1 cellular context compared by ENCODE assay signal in genomic region chr2:2253139-2254016, GRCh38.
TF ChIP-seq lines count a peak whose summit lies in the region.

No MANE protein-coding gene starts in this region.

TF ChIP-seq in K562, 482 proteins besides CTCF, POLR2A, EP300 and RAD21 (continued from another document and continues in another):
- TF ChIP-seq, protein P1, sequence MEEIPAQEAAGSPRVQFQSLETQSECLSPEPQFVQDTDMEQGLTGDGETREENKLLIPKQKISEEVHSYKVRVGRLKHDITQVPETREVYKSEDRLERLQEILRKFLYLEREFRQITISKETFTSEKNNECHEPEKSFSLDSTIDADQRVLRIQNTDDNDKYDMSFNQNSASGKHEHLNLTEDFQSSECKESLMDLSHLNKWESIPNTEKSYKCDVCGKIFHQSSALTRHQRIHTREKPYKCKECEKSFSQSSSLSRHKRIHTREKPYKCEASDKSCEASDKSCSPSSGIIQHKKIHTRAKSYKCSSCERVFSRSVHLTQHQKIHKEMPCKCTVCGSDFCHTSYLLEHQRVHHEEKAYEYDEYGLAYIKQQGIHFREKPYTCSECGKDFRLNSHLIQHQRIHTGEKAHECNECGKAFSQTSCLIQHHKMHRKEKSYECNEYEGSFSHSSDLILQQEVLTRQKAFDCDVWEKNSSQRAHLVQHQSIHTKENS (CRISPR knock-in tag; IDR thresholded peaks at IDR 0.05): no peak
- TF ChIP-seq CC2D1A (IDR thresholded peaks at IDR 0.05): no peak
- TF ChIP-seq NFXL1 (CRISPR knock-in tag; IDR thresholded peaks at IDR 0.05): no peak
- no peak for TF ChIP-seq TCF7 (IDR thresholded peaks at IDR 0.05; ENCODE audit: borderline replicate concordance)
- TF ChIP-seq E2F8 (IDR thresholded peaks at IDR 0.05; ENCODE audit: low read depth, partially characterized antibody): no peak
- TF ChIP-seq ZBTB17 (CRISPR knock-in tag; IDR thresholded peaks at IDR 0.05): no peak
- no peak for TF ChIP-seq ZBTB8A (IDR thresholded peaks at IDR 0.05; ENCODE audit: partially characterized antibody)
- TF ChIP-seq GABPA (tag; conservative IDR thresholded peaks at IDR 0.05; ENCODE audit: low read depth): peak; percentile 80
- TF ChIP-seq ZBTB43 (CRISPR knock-in tag; IDR thresholded peaks at IDR 0.05): no peak
- no peak for TF ChIP-seq MTF1 (CRISPR knock-in tag; IDR thresholded peaks at IDR 0.05; ENCODE audit: borderline replicate concordance)
- TF ChIP-seq ZNF449 (CRISPR knock-in tag; IDR thresholded peaks at IDR 0.05): no peak
- no peak for TF ChIP-seq HLTF (IDR thresholded peaks at IDR 0.05)
- TF ChIP-seq MBD2 (IDR thresholded peaks at IDR 0.05; ENCODE audit: borderline replicate concordance, low read depth): no peak
- TF ChIP-seq ZKSCAN1 (IDR thresholded peaks at IDR 0.05; ENCODE audit: low read depth, low read length): no peak
- TF ChIP-seq ELF1 (tag; IDR thresholded peaks at IDR 0.05): peak; percentile 87
- no peak for TF ChIP-seq XRCC4 (IDR thresholded peaks at IDR 0.05; ENCODE audit: extremely low read depth, insufficient read depth, insufficient read length)
- TF ChIP-seq ATF2 (CRISPR knock-in tag; IDR thresholded peaks at IDR 0.05): no peak
- TF ChIP-seq ARHGAP35 (IDR thresholded peaks at IDR 0.05; ENCODE audit: partially characterized antibody): no peak
- no peak for TF ChIP-seq FOXK2 (conservative IDR thresholded peaks at IDR 0.05 in 1 of 2, IDR thresholded peaks at IDR 0.05 in 1 of 2; ENCODE audit: low read depth in 2 of 2)
- TF ChIP-seq PHF21A (IDR thresholded peaks at IDR 0.05; ENCODE audit: borderline replicate concordance, low read depth): no peak
- TF ChIP-seq ZNF124 (CRISPR knock-in tag; IDR thresholded peaks at IDR 0.05): no peak
- peak; percentile 52; the same call in 1 of the 2 replicates for TF ChIP-seq EHMT2 (IDR thresholded peaks at IDR 0.05)
- TF ChIP-seq ZNF12 (CRISPR knock-in tag; IDR thresholded peaks at IDR 0.05): no peak
- TF ChIP-seq ZNF41 (CRISPR knock-in tag; conservative IDR thresholded peaks at IDR 0.05): no peak
- no peak for TF ChIP-seq ILK (tag; IDR thresholded peaks at IDR 0.05; ENCODE audit: borderline replicate concordance, low read depth)
- TF ChIP-seq SNIP1 (IDR thresholded peaks at IDR 0.05; ENCODE audit: low read depth): no peak
- TF ChIP-seq MAZ (CRISPR knock-in tag; conservative IDR thresholded peaks at IDR 0.05 in 1 of 2, IDR thresholded peaks at IDR 0.05 in 1 of 2): no peak
- TF ChIP-seq NFRKB (IDR thresholded peaks at IDR 0.05; ENCODE audit: low read depth): no peak
- no peak for TF ChIP-seq HDAC2 (IDR thresholded peaks at IDR 0.05)
- no peak for TF ChIP-seq ELF4 (CRISPR knock-in tag; IDR thresholded peaks at IDR 0.05)
- no peak for TF ChIP-seq SMAD2 (IDR thresholded peaks at IDR 0.05; ENCODE audit: low read depth, low read length)
- TF ChIP-seq, protein P2, sequence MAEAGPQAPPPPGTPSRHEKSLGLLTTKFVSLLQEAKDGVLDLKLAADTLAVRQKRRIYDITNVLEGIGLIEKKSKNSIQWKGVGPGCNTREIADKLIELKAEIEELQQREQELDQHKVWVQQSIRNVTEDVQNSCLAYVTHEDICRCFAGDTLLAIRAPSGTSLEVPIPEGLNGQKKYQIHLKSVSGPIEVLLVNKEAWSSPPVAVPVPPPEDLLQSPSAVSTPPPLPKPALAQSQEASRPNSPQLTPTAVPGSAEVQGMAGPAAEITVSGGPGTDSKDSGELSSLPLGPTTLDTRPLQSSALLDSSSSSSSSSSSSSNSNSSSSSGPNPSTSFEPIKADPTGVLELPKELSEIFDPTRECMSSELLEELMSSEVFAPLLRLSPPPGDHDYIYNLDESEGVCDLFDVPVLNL (CRISPR knock-in tag; IDR thresholded peaks at IDR 0.05; ENCODE audit: low read depth): no peak
- no peak for TF ChIP-seq SRSF7 (optimal IDR thresholded peaks at IDR 0.05; ENCODE audit: low read depth, low read length)
- 0 out of 2 replicates have a peak, but pooled peaks have one; percentile 19 for TF ChIP-seq MAFG (tag; conservative IDR thresholded peaks at IDR 0.05)
- no peak for TF ChIP-seq ADNP (tag; IDR thresholded peaks at IDR 0.05)
- no peak for TF ChIP-seq SMARCA5 (IDR thresholded peaks at IDR 0.05)
- TF ChIP-seq ZNF79 (CRISPR knock-in tag; IDR thresholded peaks at IDR 0.05; ENCODE audit: low read depth): no peak
- TF ChIP-seq, protein P3, sequence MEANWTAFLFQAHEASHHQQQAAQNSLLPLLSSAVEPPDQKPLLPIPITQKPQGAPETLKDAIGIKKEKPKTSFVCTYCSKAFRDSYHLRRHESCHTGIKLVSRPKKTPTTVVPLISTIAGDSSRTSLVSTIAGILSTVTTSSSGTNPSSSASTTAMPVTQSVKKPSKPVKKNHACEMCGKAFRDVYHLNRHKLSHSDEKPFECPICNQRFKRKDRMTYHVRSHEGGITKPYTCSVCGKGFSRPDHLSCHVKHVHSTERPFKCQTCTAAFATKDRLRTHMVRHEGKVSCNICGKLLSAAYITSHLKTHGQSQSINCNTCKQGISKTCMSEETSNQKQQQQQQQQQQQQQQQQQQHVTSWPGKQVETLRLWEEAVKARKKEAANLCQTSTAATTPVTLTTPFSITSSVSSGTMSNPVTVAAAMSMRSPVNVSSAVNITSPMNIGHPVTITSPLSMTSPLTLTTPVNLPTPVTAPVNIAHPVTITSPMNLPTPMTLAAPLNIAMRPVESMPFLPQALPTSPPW (CRISPR knock-in tag; IDR thresholded peaks at IDR 0.05): no peak
- no peak for TF ChIP-seq SP1 (CRISPR knock-in tag; IDR thresholded peaks at IDR 0.05)
- 0 out of 2 replicates have a peak, but pooled peaks have one; percentile 8 for TF ChIP-seq MAFK (IDR thresholded peaks at IDR 0.05; ENCODE audit: low read length)
- TF ChIP-seq ZNF311 (CRISPR knock-in tag; IDR thresholded peaks at IDR 0.05): no peak
- peak in 1 of 3 experiments; percentile 64; a peak in 1 of 6 replicates for TF ChIP-seq ZBTB11 (CRISPR knock-in tag; IDR thresholded peaks at IDR 0.05)
- no peak for TF ChIP-seq CCNT2 (IDR thresholded peaks at IDR 0.05; ENCODE audit: borderline replicate concordance, extremely low read depth, insufficient read length, low read depth, low read length)
- TF ChIP-seq, protein P4, sequence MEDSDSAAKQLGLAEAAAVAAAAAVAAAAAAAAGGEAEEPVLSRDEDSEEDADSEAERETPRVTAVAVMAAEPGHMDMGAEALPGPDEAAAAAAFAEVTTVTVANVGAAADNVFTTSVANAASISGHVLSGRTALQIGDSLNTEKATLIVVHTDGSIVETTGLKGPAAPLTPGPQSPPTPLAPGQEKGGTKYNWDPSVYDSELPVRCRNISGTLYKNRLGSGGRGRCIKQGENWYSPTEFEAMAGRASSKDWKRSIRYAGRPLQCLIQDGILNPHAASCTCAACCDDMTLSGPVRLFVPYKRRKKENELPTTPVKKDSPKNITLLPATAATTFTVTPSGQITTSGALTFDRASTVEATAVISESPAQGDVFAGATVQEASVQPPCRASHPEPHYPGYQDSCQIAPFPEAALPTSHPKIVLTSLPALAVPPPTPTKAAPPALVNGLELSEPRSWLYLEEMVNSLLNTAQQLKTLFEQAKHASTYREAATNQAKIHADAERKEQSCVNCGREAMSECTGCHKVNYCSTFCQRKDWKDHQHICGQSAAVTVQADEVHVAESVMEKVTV (CRISPR knock-in tag; IDR thresholded peaks at IDR 0.05): no peak
- peak; percentile 11; the same call in 1 of the 2 replicates for TF ChIP-seq SPI1 (IDR thresholded peaks at IDR 0.05; ENCODE audit: borderline replicate concordance, low read depth, low read length)
- TF ChIP-seq, protein P5, sequence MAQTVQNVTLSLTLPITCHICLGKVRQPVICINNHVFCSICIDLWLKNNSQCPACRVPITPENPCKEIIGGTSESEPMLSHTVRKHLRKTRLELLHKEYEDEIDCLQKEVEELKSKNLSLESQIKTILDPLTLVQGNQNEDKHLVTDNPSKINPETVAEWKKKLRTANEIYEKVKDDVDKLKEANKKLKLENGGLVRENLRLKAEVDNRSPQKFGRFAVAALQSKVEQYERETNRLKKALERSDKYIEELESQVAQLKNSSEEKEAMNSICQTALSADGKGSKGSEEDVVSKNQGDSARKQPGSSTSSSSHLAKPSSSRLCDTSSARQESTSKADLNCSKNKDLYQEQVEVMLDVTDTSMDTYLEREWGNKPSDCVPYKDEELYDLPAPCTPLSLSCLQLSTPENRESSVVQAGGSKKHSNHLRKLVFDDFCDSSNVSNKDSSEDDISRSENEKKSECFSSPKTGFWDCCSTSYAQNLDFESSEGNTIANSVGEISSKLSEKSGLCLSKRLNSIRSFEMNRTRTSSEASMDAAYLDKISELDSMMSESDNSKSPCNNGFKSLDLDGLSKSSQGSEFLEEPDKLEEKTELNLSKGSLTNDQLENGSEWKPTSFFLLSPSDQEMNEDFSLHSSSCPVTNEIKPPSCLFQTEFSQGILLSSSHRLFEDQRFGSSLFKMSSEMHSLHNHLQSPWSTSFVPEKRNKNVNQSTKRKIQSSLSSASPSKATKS (CRISPR knock-in tag; IDR thresholded peaks at IDR 0.05): no peak
- TF ChIP-seq PYGO2 (tag; IDR thresholded peaks at IDR 0.05): no peak
- no peak for TF ChIP-seq POLR2G (IDR thresholded peaks at IDR 0.05; ENCODE audit: low read depth, low read length)
- TF ChIP-seq ZFP1 (CRISPR knock-in tag; IDR thresholded peaks at IDR 0.05): no peak
- 0 out of 2 replicates have a peak, but pooled peaks have one; percentile 26 for TF ChIP-seq MAFF (IDR thresholded peaks at IDR 0.05; ENCODE audit: low read length)
